Comparison of ENCODE assay signal across 28 cellular contexts in the genomic region with DNA sequence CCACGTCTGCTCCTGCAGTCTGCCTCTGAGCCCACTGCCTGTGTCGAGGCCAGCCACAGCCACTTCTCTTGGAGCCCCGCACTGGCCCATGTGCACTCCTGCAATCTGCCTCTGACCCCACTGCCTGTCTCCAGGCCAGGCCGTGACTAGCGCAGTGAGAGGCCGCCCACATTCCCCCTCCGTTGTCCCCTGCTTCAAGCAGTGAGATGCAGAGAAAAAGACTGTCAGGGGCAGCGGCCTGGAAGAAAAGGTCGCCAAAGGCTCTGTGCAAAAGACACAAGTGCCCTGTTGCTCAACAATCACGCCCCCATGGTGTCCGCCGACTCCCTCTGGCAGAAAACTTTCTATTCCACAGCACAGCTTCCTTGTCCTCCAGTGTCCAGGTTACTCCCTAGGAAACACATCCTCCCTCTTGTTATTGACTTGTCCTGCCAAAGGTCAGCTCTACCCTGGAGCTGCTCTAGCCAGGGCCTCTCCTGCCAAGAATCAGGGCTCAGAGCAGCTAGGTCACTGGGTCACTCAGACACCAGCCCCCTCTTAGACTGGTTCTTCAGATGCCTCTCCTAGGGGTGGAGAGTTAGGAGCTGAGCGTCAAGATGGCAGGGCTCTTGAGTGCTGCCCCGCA. TPM values are rescaled to one million over a fixed set of nuclear protein-coding genes. Genes with fewer than 3 reads are reported as not detected.
DNase-seq lines count a peak whose midpoint lies in the region; ATAC-seq and TF ChIP-seq lines count a peak whose summit lies in the region.
"Had no signal": no experiment of that assay in that cellular context is flagged by ENCODE, and none has a peak within 500 bp of the region (broad histone marks: within the 10 kb centered on the region; RNA-seq: fewer than 3 reads in every experiment).

No MANE protein-coding gene starts in this region.

- H3F3A ChIP-seq in GM23338 (replicated peaks; ENCODE audit: low read depth) (no peaks in the 10 kb centered on the region), GM23248 (ENCODE audit: insufficient read depth) (no peaks in the 10 kb centered on the region)

- no peaks in the 10 kb centered on the region; the same call in 2 of the 3 replicates for H3K9me3 Mint-ChIP-seq in GM23338
- H3K9me3 Mint-ChIP-seq in neural crest cell = no peaks in the 10 kb centered on the region
- H3K9me3 Mint-ChIP-seq: activated CD4-positive, alpha-beta T cell treated with anti-CD3 and anti-CD28 coated beads, Interleukin-2, amount 10 ng/mL, durations not matched to agents 24 days and 14 days; activated T-cell treated with anti-CD3 and anti-CD28 coated beads, Interleukin-2, amount 50 U/mL, for 4 hours; brain; CD8-positive, alpha-beta memory T cell; natural killer cell treated with Interleukin-12 subunit alpha and Interleukin-12 subunit beta and Interleukin-15 and Interleukin-18, amount 100 ng/mL, for 72 hours had no signal

- H3K4me2 ChIP-seq in GM23338 (no peak overlapping the region), GM23248 (ENCODE audit: unreplicated experiment) (no peak overlapping the region)

- H3K27ac ChIP-seq in GM23338 (ENCODE audit: low read depth) (no peak overlapping the region), GM23248 (no peak overlapping the region)
- H3K27ac ChIP-seq: pancreas had no signal

- no peak overlapping the region for H3K27ac Mint-ChIP-seq in GM23338
- H3K27ac Mint-ChIP-seq in neural crest cell (ENCODE audit: unreplicated experiment) = peak overlapping the region; percentile 96
- H3K27ac Mint-ChIP-seq: activated CD4-positive, alpha-beta T cell treated with anti-CD3 and anti-CD28 coated beads, Interleukin-2, amount 10 ng/mL, durations not matched to agents 24 days and 14 days; IgD-negative memory B cell; natural killer cell treated with Interleukin-12 subunit alpha and Interleukin-12 subunit beta and Interleukin-15 and Interleukin-18, amount 100 ng/mL, for 72 hours had no signal

- H3K36me3 ChIP-seq in GM23338 (ENCODE audit: insufficient read depth) (peaks cover 2% of the 10 kb centered on the region), GM23248 (ENCODE audit: low read depth) (no peaks in the 10 kb centered on the region)
- H3K36me3 ChIP-seq: pancreas had no signal

- H3K9me3 ChIP-seq in GM23248 (ENCODE audit: low read depth) = no peaks in the 10 kb centered on the region
- H3K9me3 ChIP-seq: mucosa of descending colon, pancreas had no signal

- H3K79me2 ChIP-seq in GM23338 (replicated peaks; ENCODE audit: insufficient read depth) = no peaks in the 10 kb centered on the region
- no peaks in the 10 kb centered on the region for H3K79me2 ChIP-seq in GM23248 (ENCODE audit: insufficient read depth)

- WGBS in GM23248 (ENCODE audit: low coverage in 1 of 2, low lambda C conversion rate in 2 of 2, missing lambda C conversion rate in 2 of 2), 2 experiments = 70 to 72% methylated on average over 14 of the region's 14 CpGs

- in situ Hi-C loops in GM23248 (cut with MboI) = no loop called here

- H3K4me1 ChIP-seq in GM23338 (ENCODE audit: insufficient read depth) = no peaks in the 10 kb centered on the region; the same call in 1 of the 2 replicates
- no peaks in the 10 kb centered on the region for H3K4me1 ChIP-seq in GM23248 (ENCODE audit: insufficient read depth)
- H3K4me1 ChIP-seq: pancreas had no signal

- H3K9me2 ChIP-seq in GM23338 (ENCODE audit: insufficient read depth) (no peaks in the 10 kb centered on the region), GM23248 (ENCODE audit: insufficient read depth) (no peaks in the 10 kb centered on the region)

- H3K27me3 ChIP-seq in GM23338 (ENCODE audit: insufficient read depth) = no peaks in the 10 kb centered on the region; the same call in 1 of the 2 replicates
- peaks cover 15% of the 10 kb centered on the region; the same call in 1 of the 2 replicates for H3K27me3 ChIP-seq in GM23248 (replicated peaks; ENCODE audit: insufficient read depth)
- H3K27me3 ChIP-seq: pancreas had no signal

- H3K4me1 Mint-ChIP-seq in GM23338 (peaks cover 34% of the 10 kb centered on the region), neural crest cell (peaks cover 33% of the 10 kb centered on the region)

- H3K36me3 Mint-ChIP-seq in GM23338 (ENCODE audit: low read depth) (peaks cover 35% of the 10 kb centered on the region), neural crest cell (ENCODE audit: low read depth) (peaks cover 8% of the 10 kb centered on the region)
- H3K36me3 Mint-ChIP-seq: CD8-positive, alpha-beta memory T cell; IgD-negative memory B cell; natural killer cell treated with Interleukin-12 subunit alpha and Interleukin-12 subunit beta and Interleukin-15 and Interleukin-18, amount 100 ng/mL, for 72 hours had no signal

- H3K4me3 ChIP-seq in GM23338 = no peak overlapping the region
- H3K4me3 ChIP-seq in GM23248 = no peak overlapping the region
- H3K4me3 ChIP-seq: lung, mucosa of descending colon, pancreas had no signal

- no peak overlapping the region for H3K9ac ChIP-seq in GM23248

- ATAC-seq in GM23338 (peak; percentile 40), GM18861 (IDR thresholded peaks at IDR 0.05; ENCODE audit: unreplicated experiment) (no peak)
- ATAC-seq: activated T-cell treated with anti-CD3 and anti-CD28 coated beads, Interleukin-2, amount 50 U/mL, for 4 hours; mucosa of descending colon; natural killer cell treated with Interleukin-12 subunit alpha and Interleukin-12 subunit beta and Interleukin-15 and Interleukin-18, amount 100 ng/mL, for 72 hours; pancreas; PC-3 had no signal

- no peak for TF ChIP-seq CTCF in GM23338 (conservative IDR thresholded peaks at IDR 0.05; ENCODE audit: low read depth in 2 of 2)
- no peak for TF ChIP-seq CTCF in neural crest cell (conservative IDR thresholded peaks at IDR 0.05)

- DNase-seq in GM23338 (ENCODE audit: low spot score) = no peak
- DNase-seq in ecto neural progenitor cell (ENCODE audit: low spot score) = peak; percentile 79
- peak; percentile 58 for DNase-seq in neural crest cell (ENCODE audit: low read depth, low spot score)
- no peak for DNase-seq in cerebellar nuclear complex (lab: John Stamatoyannopoulos, UW)
- no peak for DNase-seq in GM23248
- DNase-seq: activated CD4-positive, alpha-beta T cell treated with anti-CD3 and anti-CD28 coated beads, Interleukin-2, amount 10 ng/mL, durations not matched to agents 24 days and 14 days; activated T-cell treated with anti-CD3 and anti-CD28 coated beads, Interleukin-2, amount 50 U/mL, for 4 hours; CD8-positive, alpha-beta memory T cell; effector memory CD4-positive, alpha-beta T cell; kidney; mucosa of descending colon; NCI-H1092 treated with DMSO at 0.1 percent for 48 hours; NCI-H187; NCI-H524 treated with DMSO at 0.1 percent for 48 hours; PC-3; stimulated activated CD4-positive, alpha-beta T cell treated with anti-CD3 and anti-CD28 coated beads, Interleukin-2, amount 100 ng/mL, for 48 hours; trophoblast cell had no signal

- H4K20me1 ChIP-seq in GM23338 (replicated peaks; ENCODE audit: insufficient read depth) = no peaks in the 10 kb centered on the region
- no peaks in the 10 kb centered on the region for H4K20me1 ChIP-seq in GM23248 (ENCODE audit: insufficient read depth)

- peaks cover 18% of the 10 kb centered on the region for H3K27me3 Mint-ChIP-seq in GM23338 (ENCODE audit: insufficient read depth, low read depth, poor library complexity)
- H3K27me3 Mint-ChIP-seq in neural crest cell (ENCODE audit: low read depth) = peaks cover 7% of the 10 kb centered on the region

- H2AFZ ChIP-seq in GM23338 = no peak overlapping the region
- H2AFZ ChIP-seq in GM23248 = no peak overlapping the region

- H3K4me3 Mint-ChIP-seq in GM23338 (no peak overlapping the region; the same call in 2 of the 3 replicates), neural crest cell (peak overlapping the region; percentile 59)
- H3K4me3 Mint-ChIP-seq: activated CD4-positive, alpha-beta T cell treated with anti-CD3 and anti-CD28 coated beads, Interleukin-2, amount 10 ng/mL, durations not matched to agents 24 days and 14 days; activated T-cell treated with anti-CD3 and anti-CD28 coated beads, Interleukin-2, amount 50 U/mL, for 4 hours; brain; CD8-positive, alpha-beta memory T cell; IgD-negative memory B cell; natural killer cell treated with Interleukin-12 subunit alpha and Interleukin-12 subunit beta and Interleukin-15 and Interleukin-18, amount 100 ng/mL, for 72 hours had no signal

TF ChIP-seq in GM23338, 12 proteins besides CTCF, POLR2A, EP300 and RAD21:
- TF ChIP-seq CREB1 (CRISPR knock-in tag; IDR thresholded peaks at IDR 0.05; ENCODE audit: low read depth) = no peak
- TF ChIP-seq POLR2AphosphoS5 (IDR thresholded peaks at IDR 0.05; ENCODE audit: low read depth) = no peak; the same call in 1 of the 2 replicates
- TF ChIP-seq STAT1 (IDR thresholded peaks at IDR 0.05; ENCODE audit: unreplicated experiment) = no peak

RNA-seq across cellular contexts. Expression of a gene that starts 9.9 kb away (rescaled TPM):
- 28.8 and 30.2 TPM in 2 replicates for total RNA-seq in GM23338 (2014; rRNA removed; shearing (Covaris generic))
- polyA plus RNA-seq in GM23338 (2016; fragmentation: Nextera tagmentation; extraction: Ambion mirVana) (4.7 and 5.4 TPM in 2 replicates), GM23248 (2016; fragmentation: Nextera tagmentation; extraction: Ambion mirVana) (0.50 and 1.1 TPM in 2 replicates)
- total RNA-seq in neural crest cell = 15.0 and 15.5 TPM in 2 replicates
- 3.0 TPM in 2 replicates for total RNA-seq in GM23248 (2014; rRNA removed; shearing (Covaris generic))

RNA-seq across cellular contexts. Expression of a gene that starts 28.5 kb away (rescaled TPM):
- total RNA-seq in GM23338 (2014; rRNA removed; shearing (Covaris generic)) = 132 and 141 TPM in 2 replicates
- polyA plus RNA-seq in GM23338 (2016; fragmentation: Nextera tagmentation; extraction: Ambion mirVana) (108 and 111 TPM in 2 replicates), GM23248 (2016; fragmentation: Nextera tagmentation; extraction: Ambion mirVana) (380 and 396 TPM in 2 replicates)
- 61.7 and 64.7 TPM in 2 replicates for total RNA-seq in neural crest cell
- total RNA-seq in GM23248 (2014; rRNA removed; shearing (Covaris generic)) = 140 and 148 TPM in 2 replicates

RNA-seq across cellular contexts. Expression of a gene that starts 36.7 kb away (rescaled TPM):
- 0.23 and 0.38 TPM in 2 replicates for total RNA-seq in GM23338 (2014; rRNA removed; shearing (Covaris generic))
- polyA plus RNA-seq in GM23338 (2016; fragmentation: Nextera tagmentation; extraction: Ambion mirVana) (0.43 and 0.48 TPM in 2 replicates), GM23248 (2016; fragmentation: Nextera tagmentation; extraction: Ambion mirVana) (not detected in 2 replicates)
- 0.09 TPM in 1 of 2 replicates, not detected in the other for total RNA-seq in neural crest cell
- total RNA-seq in GM23248 (2014; rRNA removed; shearing (Covaris generic)) = not detected in 2 replicates
- total RNA-seq: A673; activated CD4-positive, alpha-beta T cell treated with anti-CD3 and anti-CD28 coated beads, Interleukin-2, amount 10 ng/mL, durations not matched to agents 24 days and 14 days; activated CD8-positive, alpha-beta memory T cell treated with anti-CD3 and anti-CD28 coated beads for 36 hours; activated T-cell treated with anti-CD3 and anti-CD28 coated beads, Interleukin-2, amount 50 U/mL, for 4 hours; epithelial cell of proximal tubule; G401; mucosa of descending colon; T-helper 2 cell treated with Interferon-gamma antibody and Interleukin-4, amounts not matched to agents 100 ng/mL and 5 ng/mL, for 36 hours had no signal
- polyA plus RNA-seq: CD8-positive, alpha-beta memory T cell; IgD-negative memory B cell had no signal

RNA-seq across cellular contexts. Expression of a gene that starts 56.0 kb away (rescaled TPM):
- 119 and 154 TPM in 2 replicates for total RNA-seq in GM23338 (2014; rRNA removed; shearing (Covaris generic))
- 60.7 and 66.1 TPM in 2 replicates for polyA plus RNA-seq in GM23338 (2016; fragmentation: Nextera tagmentation; extraction: Ambion mirVana)
- not detected in 2 replicates for total RNA-seq in neural crest cell
- total RNA-seq in GM23248 (2014; rRNA removed; shearing (Covaris generic)) = not detected in 2 replicates
- polyA plus RNA-seq in GM23248 (2016; fragmentation: Nextera tagmentation; extraction: Ambion mirVana) = 0.80 and 0.83 TPM in 2 replicates
- total RNA-seq: G401 had no signal

Comparison
In these comparisons a context has a peak if more than half of its experiments do, and no peak if none do; other contexts are left out.
1. DNase-seq: peak in ecto neural progenitor cell (single experiment) and neural crest cell (single experiment); none in GM23338 (single experiment), cerebellar nuclear complex (0 of 2) and GM23248 (single experiment).